Comparison of ENCODE assay signal across 8 cellular contexts in genomic region chr15:63050737-63051700, GRCh38. TPM values are rescaled to one million over a fixed set of nuclear protein-coding genes. Genes with fewer than 3 reads are reported as not detected.
DNase-seq lines count a peak whose midpoint lies in the region; ATAC-seq, FAIRE-seq and TF ChIP-seq lines count a peak whose summit lies in the region.

No MANE protein-coding gene starts in this region.

- peak overlapping the region in 34 of 59 donors; percentile 4 to 95 (median 73) for H3K27ac ChIP-seq in dorsolateral prefrontal cortex

- TF ChIP-seq CTCF in dorsolateral prefrontal cortex (IDR thresholded peaks at IDR 0.05 in 54 of 56, conservative IDR thresholded peaks at IDR 0.05 in 2 of 56; ENCODE audit: low read depth in 1 of 56, partially characterized antibody in 56 of 56) (no peak), osteocyte (IDR thresholded peaks at IDR 0.05) (no peak)

- ATAC-seq in GM21526 (IDR thresholded peaks at IDR 0.05; ENCODE audit: low FRiP score, unreplicated experiment): no peak

- peak overlapping the region in 21 of 59 donors; percentile 6 to 95 (median 88) for H3K4me3 ChIP-seq in dorsolateral prefrontal cortex

- H3K4me1 Mint-ChIP-seq in osteocyte (ENCODE audit: unreplicated experiment): peaks cover 92% of the 10 kb centered on the region

- peaks cover 0 to 2% (median 0%) of the 10 kb centered on the region in 45 donors for H3K27me3 ChIP-seq in dorsolateral prefrontal cortex

- intact Hi-C loops in dorsolateral prefrontal cortex (cut with DNase I): no loop called here

- peak overlapping the region; percentile 85 for H3K4me3 Mint-ChIP-seq in osteocyte (ENCODE audit: unreplicated experiment)

- TF ChIP-seq POLR2A in GM12891 (IDR thresholded peaks at IDR 0.05; ENCODE audit: low read depth, low read length): no peak

- no peaks in the 10 kb centered on the region for H3K27me3 Mint-ChIP-seq in osteocyte (ENCODE audit: unreplicated experiment)

- H3K27ac Mint-ChIP-seq in osteocyte (ENCODE audit: unreplicated experiment): peak overlapping the region; percentile 97

- H3K9me3 Mint-ChIP-seq in osteocyte (ENCODE audit: unreplicated experiment): no peaks in the 10 kb centered on the region

- no peak for FAIRE-seq in GM12891 (lab: Jason Lieb, UNC)

- peaks cover 40% of the 10 kb centered on the region for H3K36me3 Mint-ChIP-seq in osteocyte (ENCODE audit: unreplicated experiment)

- DNase-seq in DMS153 (lab: John Stamatoyannopoulos, UW) (peak; percentile 74), NCI-H2227 treated with DMSO at 0.1 percent for 48 hours (lab: John Stamatoyannopoulos, UW) (peak; percentile 28), dorsolateral prefrontal cortex (no peak), osteocyte (ENCODE audit: extremely low spot score, unreplicated experiment) (no peak), hypothalamus (lab: John Stamatoyannopoulos, UW) (no peak), GM12891 (ENCODE audit: insufficient read length, low spot score) (no peak)
- no peak for DNase-seq in activated naive CD4-positive, alpha-beta T cell (lab: John Stamatoyannopoulos, UW)

TF ChIP-seq in GM12891, 5 proteins besides CTCF, POLR2A, EP300 and RAD21:
- no peak for TF ChIP-seq POLR2AphosphoS5 (IDR thresholded peaks at IDR 0.05; ENCODE audit: low read depth, low read length)
- no peak for TF ChIP-seq PAX5 (IDR thresholded peaks at IDR 0.05; ENCODE audit: insufficient read depth, low read length, severe bottlenecking)
- no peak for TF ChIP-seq SPI1 (IDR thresholded peaks at IDR 0.05; ENCODE audit: low read depth, low read length)
- no peak for TF ChIP-seq POU2F2 (IDR thresholded peaks at IDR 0.05; ENCODE audit: low read depth, low read length)
- no peak for TF ChIP-seq TAF1 (IDR thresholded peaks at IDR 0.05; ENCODE audit: low read depth, low read length)

RNA-seq across cellular contexts. Expression of gene TPM1, which starts 8.5 kb away (rescaled TPM):
- total RNA-seq in dorsolateral prefrontal cortex (100 to 1,000 TPM in 115 of 120 experiments, 10 to 100 TPM in 5; 59.9 to 249 (median 139) TPM), osteocyte (1,635 and 1,747 TPM in 2 replicates)
- 0.68 TPM for polyA plus RNA-seq in GM12891 (2012; ENCODE audit: low read depth, missing spikeins)

Comparison
In these comparisons a context has a peak if more than half of its experiments do, and no peak if none do; other contexts are left out.
1. DNase-seq: peak in DMS153 (single experiment) and NCI-H2227 treated with DMSO at 0.1 percent for 48 hours (single experiment); none in dorsolateral prefrontal cortex (0 of 10), osteocyte (single experiment), hypothalamus (0 of 51), GM12891 (single experiment) and activated naive CD4-positive, alpha-beta T cell (0 of 4).